In the genomic region with DNA sequence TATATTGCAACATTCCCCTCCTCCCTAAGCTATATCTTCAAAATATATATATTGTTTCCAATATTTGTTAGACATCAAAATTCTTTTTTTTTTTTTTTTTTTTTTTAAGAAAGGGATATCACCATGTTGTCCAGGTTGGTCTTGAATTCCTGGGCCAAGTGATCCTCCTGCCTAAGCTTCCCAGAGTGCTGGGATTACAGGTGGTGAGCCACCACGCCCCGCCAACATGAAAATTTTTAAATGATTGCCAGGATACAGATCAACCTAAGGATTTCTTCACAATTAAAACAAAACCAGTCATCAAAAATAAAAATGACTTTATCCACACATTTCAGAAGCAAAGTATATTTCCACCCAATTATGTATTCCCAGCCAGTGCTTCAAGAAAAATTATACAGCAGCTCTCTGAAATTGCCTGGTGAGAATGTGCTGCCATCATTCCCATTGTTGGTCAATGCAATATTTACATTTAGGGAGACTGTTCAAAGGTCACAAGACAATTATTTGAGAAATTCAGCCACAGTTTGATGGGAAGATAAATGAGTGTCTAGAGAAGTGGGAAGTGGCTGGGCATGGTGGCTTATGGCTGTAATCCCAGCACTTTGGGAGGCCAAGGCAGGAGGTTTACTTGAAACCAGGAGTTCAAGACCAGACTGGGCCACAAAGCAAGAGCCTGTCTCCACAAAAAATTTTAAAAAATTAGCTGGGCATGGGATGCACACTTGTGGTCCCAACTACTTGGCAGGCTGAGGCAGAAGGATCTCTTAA, we compare ENCODE assay signal across 13 cellular contexts.
A peak's percentile ranks its signal among the peaks of the same experiment; 100 is the strongest.
DNase-seq lines count a peak whose midpoint lies in the region; ATAC-seq and TF ChIP-seq lines count a peak whose summit lies in the region.
"Had no signal": no experiment of that assay in that cellular context is flagged by ENCODE, and none has a peak within 500 bp of the region (broad histone marks: within the 10 kb centered on the region; RNA-seq: fewer than 3 reads in every experiment).

No MANE protein-coding gene starts in this region.

- CTCF ChIA-PET in PC-9 (lab: Charles Lee) = no interaction called here

- H3K36me3 Mint-ChIP-seq in activated T-cell treated with anti-CD3 and anti-CD28 coated beads, Interleukin-2, amount 50 U/mL, for 72 hours (ENCODE audit: insufficient read depth in 2 of 2) = peaks cover 29 to 54% of the 10 kb centered on the region in 2 donors

- no peaks in the 10 kb centered on the region for H4K20me1 ChIP-seq in PC-9 (ENCODE audit: insufficient read depth)

- H3K4me1 ChIP-seq in PC-9 (replicated peaks; ENCODE audit: insufficient read depth) = peaks cover 54% of the 10 kb centered on the region
- H3K4me1 ChIP-seq in esophagus muscularis mucosa = peaks cover 0 to 16% (median 6%) of the 10 kb centered on the region in 4 donors

- peak overlapping the region; percentile 78 for H3K27ac ChIP-seq in PC-9
- no peak overlapping the region for H3K27ac ChIP-seq in esophagus muscularis mucosa (replicated peaks in 1 of 4)

- no peak overlapping the region for H3K4me3 ChIP-seq in PC-9
- no peak overlapping the region for H3K4me3 ChIP-seq in astrocyte of the spinal cord (ENCODE audit: low read depth, low read length)
- no peak overlapping the region for H3K4me3 ChIP-seq in esophagus muscularis mucosa

- 100% methylated on average over 2 of the region's 2 CpGs for WGBS in esophagus muscularis mucosa

- TF ChIP-seq CTCF in PC-9 (conservative IDR thresholded peaks at IDR 0.05) (no peak), astrocyte of the spinal cord (IDR thresholded peaks at IDR 0.05; ENCODE audit: low read depth, low read length) (no peak), esophagus muscularis mucosa (IDR thresholded peaks at IDR 0.05) (no peak)

- H3K79me2 ChIP-seq in PC-9 (ENCODE audit: low read depth) = no peaks in the 10 kb centered on the region

- peaks cover 81% of the 10 kb centered on the region for H3K4me1 Mint-ChIP-seq in activated T-cell treated with anti-CD3 and anti-CD28 coated beads, Interleukin-2, amount 50 U/mL, for 72 hours (ENCODE audit: low read depth)

- POLR2A ChIA-PET in PC-9 (lab: Charles Lee; ENCODE audit: unreplicated experiment) = interaction anchor here (0.6 kb wide), 1 partner anchor 49 kb away, joined by 5 read pairs; no protein-coding TSS in a partner anchor

- no peak for TF ChIP-seq POLR2A in esophagus muscularis mucosa (IDR thresholded peaks at IDR 0.05; ENCODE audit: low read depth)

- in situ Hi-C loops in astrocyte of the spinal cord (cut with HindIII; ENCODE audit: low sequenced_read_pairs) = no loop called here

- H3K9me3 ChIP-seq in PC-9 (ENCODE audit: insufficient read depth, low read depth) (peaks cover 6% of the 10 kb centered on the region; the same call in 1 of the 2 replicates), esophagus muscularis mucosa (no peaks in the 10 kb centered on the region)

- H3K36me3 ChIP-seq in PC-9 (ENCODE audit: low read depth) (no peaks in the 10 kb centered on the region), esophagus muscularis mucosa (no peaks in the 10 kb centered on the region)

- no peaks in the 10 kb centered on the region for H3K9me2 ChIP-seq in PC-9 (ENCODE audit: insufficient read depth)

- H3F3A ChIP-seq in PC-9 (ENCODE audit: insufficient read depth, low read depth) = peaks cover 25% of the 10 kb centered on the region

- no TSS peak for BruUV-seq in PC-9 (replicated peaks; lab: Mats Ljungman, UMichigan)

- peak overlapping the region; percentile 50; the same call in 1 of the 2 replicates for H3K4me2 ChIP-seq in PC-9

- H3K27me3 Mint-ChIP-seq in activated T-cell treated with anti-CD3 and anti-CD28 coated beads, Interleukin-2, amount 50 U/mL, for 72 hours (ENCODE audit: low read depth) = no peaks in the 10 kb centered on the region

- peak overlapping the region; percentile 84 for H3K27ac Mint-ChIP-seq in activated T-cell treated with anti-CD3 and anti-CD28 coated beads, Interleukin-2, amount 50 U/mL, for 72 hours

- no peak overlapping the region for H2AFZ ChIP-seq in PC-9

- no peak for DNase-seq in activated T-cell treated with anti-CD3 and anti-CD28 coated beads, Interleukin-2, amount 50 U/mL, for 72 hours
- DNase-seq in activated T-cell treated with anti-CD3 and anti-CD28 coated beads, Interleukin-2, amount 50 U/mL, for 1 hour = no peak
- DNase-seq in PC-9 = peak in 1 of 2 experiments; percentile 58
- DNase-seq in astrocyte of the spinal cord (ENCODE audit: low read depth, low spot score) = peak; percentile 6
- DNase-seq in renal cortical epithelial cell (ENCODE audit: low read depth) = peak; percentile 30
- DNase-seq in esophagus muscularis mucosa (ENCODE audit: extremely low spot score) = no peak
- DNase-seq: cortex of kidney; NCI-H1436; stimulated activated CD4-positive, alpha-beta T cell treated with anti-CD3 and anti-CD28 coated beads, Interleukin-2, amount 100 ng/mL, for 48 hours; stimulated activated naive CD4-positive, alpha-beta T cell treated with Interleukin-2 at 50 U/mL for 16 hours had no signal

- H3K27me3 ChIP-seq in PC-9 (ENCODE audit: insufficient read depth, low read depth) = no peaks in the 10 kb centered on the region
- H3K27me3 ChIP-seq in esophagus muscularis mucosa = no peaks in the 10 kb centered on the region

- no peak for TF ChIP-seq EP300 in esophagus muscularis mucosa (IDR thresholded peaks at IDR 0.05)

- H3K4me3 Mint-ChIP-seq in activated T-cell treated with anti-CD3 and anti-CD28 coated beads, Interleukin-2, amount 50 U/mL, for 72 hours = peak overlapping the region; percentile 73 to 74

- intact Hi-C loops in PC-9 (cut with micrococcal nuclease; ENCODE audit: unreplicated experiment) = loop anchor here (1.0 to 5.0 kb wide), 2 partner anchors 34 to 50 kb away; no protein-coding TSS in a partner anchor
- intact Hi-C loops in esophagus muscularis mucosa (cut with DNase I) = no loop called here

- H3K9me3 Mint-ChIP-seq in activated T-cell treated with anti-CD3 and anti-CD28 coated beads, Interleukin-2, amount 50 U/mL, for 72 hours = no peaks in the 10 kb centered on the region

- ATAC-seq in activated T-cell treated with anti-CD3 and anti-CD28 coated beads, Interleukin-2, amount 50 U/mL, for 72 hours (replicated peaks in 1 of 2) = no peak
- ATAC-seq in HG02763 (IDR thresholded peaks at IDR 0.05; ENCODE audit: unreplicated experiment) = no peak
- ATAC-seq in HG03108 (IDR thresholded peaks at IDR 0.05; ENCODE audit: unreplicated experiment) = no peak
- ATAC-seq: HCT116 had no signal

Comparison
In these comparisons a context has a peak if more than half of its experiments do, and no peak if none do; other contexts are left out.
1. DNase-seq: peak in astrocyte of the spinal cord (single experiment) and renal cortical epithelial cell (single experiment); none in activated T-cell treated with anti-CD3 and anti-CD28 coated beads, Interleukin-2, amount 50 U/mL, for 72 hours (0 of 2), activated T-cell treated with anti-CD3 and anti-CD28 coated beads, Interleukin-2, amount 50 U/mL, for 1 hour (single experiment) and esophagus muscularis mucosa (single experiment).